10 cellular contexts compared by ENCODE assay signal in the genomic region with DNA sequence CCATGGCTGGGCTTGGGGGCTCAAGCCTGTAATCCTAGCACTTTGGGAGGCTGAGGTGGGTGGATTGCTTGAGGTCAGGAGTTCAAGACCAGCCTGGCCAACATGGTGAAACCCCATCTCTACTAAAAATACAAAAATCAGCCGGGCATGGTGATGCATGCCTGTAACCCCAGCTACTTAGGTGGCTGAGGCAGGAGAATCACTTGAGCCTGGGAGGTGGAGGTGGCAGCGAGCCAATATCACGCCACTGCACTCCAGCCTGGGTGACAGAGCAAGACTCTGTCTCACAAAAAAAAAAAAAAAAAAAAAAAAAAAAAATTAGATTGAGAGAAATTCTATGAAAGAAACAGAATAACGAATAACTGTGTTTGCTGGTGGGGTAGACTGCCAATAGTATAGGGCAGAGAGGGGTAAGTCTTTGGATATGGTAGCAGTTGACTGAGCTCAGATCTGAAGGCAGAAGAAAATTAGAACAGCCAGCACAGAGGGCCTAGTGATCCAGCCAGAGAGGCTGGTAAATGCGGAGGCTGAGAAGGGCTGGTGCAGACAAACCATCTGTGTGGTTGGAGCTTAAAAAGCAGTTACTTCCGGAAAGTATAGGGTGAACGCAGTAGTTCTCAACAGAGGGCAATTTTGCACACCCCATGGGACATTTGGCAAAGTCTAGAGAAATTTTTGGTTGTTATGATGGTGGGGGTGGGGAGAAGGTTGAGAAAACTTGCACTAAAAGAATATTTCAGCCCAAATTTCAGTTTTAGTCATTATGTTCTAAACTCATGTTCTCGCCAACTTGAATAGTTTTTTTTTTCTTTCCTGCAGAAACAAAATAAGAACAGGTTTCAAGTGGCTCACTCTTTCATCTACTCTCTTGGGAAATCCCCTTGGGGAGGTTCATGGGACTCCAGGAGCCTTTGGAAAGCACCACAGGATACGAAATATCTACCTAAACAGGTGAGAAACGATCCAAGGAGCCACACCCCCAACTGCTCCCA. TPM values are rescaled to one million over a fixed set of nuclear protein-coding genes. Genes with fewer than 3 reads are reported as not detected.
A peak's percentile ranks its signal among the peaks of the same experiment; 100 is the strongest.
DNase-seq lines count a peak whose midpoint lies in the region; ATAC-seq and TF ChIP-seq lines count a peak whose summit lies in the region.
"Had no signal": no experiment of that assay in that cellular context is flagged by ENCODE, and none has a peak within 500 bp of the region (broad histone marks: within the 10 kb centered on the region; RNA-seq: fewer than 3 reads in every experiment).

No MANE protein-coding gene starts in this region.

- H3K4me1 Mint-ChIP-seq in mesothelial cell of epicardium = peaks cover 22% of the 10 kb centered on the region

- H3K9me3 Mint-ChIP-seq in mesothelial cell of epicardium = no peaks in the 10 kb centered on the region

- peak overlapping the region; percentile 74 for H3K27ac Mint-ChIP-seq in mesothelial cell of epicardium

- DNase-seq in DMS79 (lab: John Stamatoyannopoulos, UW) (peak; percentile 30), Kasumi-1 (lab: John Stamatoyannopoulos, UW) (peak; percentile 16 to 25), mesothelial cell of epicardium (ENCODE audit: low spot score in 2 of 2, unreplicated experiment in 2 of 2) (no peak), GOT3 (lab: John Stamatoyannopoulos, UW) (no peak)
- DNase-seq in activated T-cell treated with anti-CD3 and anti-CD28 coated beads, Interleukin-2, amount 50 U/mL, for 48 hours = peak; percentile 25 to 38
- DNase-seq: activated CD4-positive, CD25-positive, alpha-beta regulatory T cell treated with anti-CD3 and anti-CD28 coated beads, Interleukin-2, amount 50 U/mL, for 72 hours had no signal

- H3K27me3 Mint-ChIP-seq in mesothelial cell of epicardium (ENCODE audit: low read depth) = peaks cover 16% of the 10 kb centered on the region

- no peak for ATAC-seq in GM21576 (IDR thresholded peaks at IDR 0.05; ENCODE audit: unreplicated experiment)
- ATAC-seq in HG03139 (IDR thresholded peaks at IDR 0.05; ENCODE audit: unreplicated experiment) = no peak
- no peak for ATAC-seq in GM19351 (IDR thresholded peaks at IDR 0.05; ENCODE audit: unreplicated experiment)

- no peaks in the 10 kb centered on the region for H3K36me3 Mint-ChIP-seq in mesothelial cell of epicardium

- peak overlapping the region; percentile 41 for H3K4me3 Mint-ChIP-seq in mesothelial cell of epicardium

- no peak for TF ChIP-seq CTCF in mesothelial cell of epicardium (IDR thresholded peaks at IDR 0.05; ENCODE audit: unreplicated experiment)

RNA-seq across cellular contexts. Expression of gene HORMAD2, which starts 1.6 kb away (rescaled TPM):
- 0.23 to 0.47 TPM in 2 of 3 replicates, not detected in the other for total RNA-seq in mesothelial cell of epicardium
- total RNA-seq: progenitor cell of endocrine pancreas had no signal

Comparison
In these comparisons a context has a peak if more than half of its experiments do, and no peak if none do; other contexts are left out.
1. DNase-seq: peak in DMS79 (single experiment), Kasumi-1 (2 of 2) and activated T-cell treated with anti-CD3 and anti-CD28 coated beads, Interleukin-2, amount 50 U/mL, for 48 hours (2 of 2); none in mesothelial cell of epicardium (0 of 2) and GOT3 (single experiment).